Comparison of ENCODE assay signal across 8 cellular contexts in genomic region chr1:207454046-207454964, GRCh38. TPM values are rescaled to one million over a fixed set of nuclear protein-coding genes. Genes with fewer than 3 reads are reported as not detected.
A peak's percentile ranks its signal among the peaks of the same experiment; 100 is the strongest.
DNase-seq lines count a peak whose midpoint lies in the region; ATAC-seq, FAIRE-seq and TF ChIP-seq lines count a peak whose summit lies in the region.

Gene CR2 (plus strand): TSS chr1:207454328. CDS start chr1:207454419, 91 bp downstream.

- H3K4me1 ChIP-seq in stomach smooth muscle (ENCODE audit: control insufficient read depth, insufficient read depth, low read length): peaks cover 9% of the 10 kb centered on the region

- no peaks in the 10 kb centered on the region for H3K9me3 Mint-ChIP-seq in activated CD8-positive, alpha-beta T cell treated with anti-CD3 and anti-CD28 coated beads, Interleukin-2, amount 10 ng/mL, durations not matched to agents 7 days and 5 days (ENCODE audit: insufficient read depth)
- H3K9me3 Mint-ChIP-seq in naive thymus-derived CD8-positive, alpha-beta T cell: no peaks in the 10 kb centered on the region

- H3K4me3 ChIP-seq in stomach smooth muscle (ENCODE audit: low read length in 2 of 2): peak within 1 kb of the TSS; percentile 17 to 63

- CTCF ChIA-PET in activated CD8-positive, alpha-beta T cell treated with anti-CD3 and anti-CD28 coated beads, Interleukin-2, amount 10 ng/mL, durations not matched to agents 7 days and 5 days (lab: Charles Lee): interaction anchor here (0.6 to 3.3 kb wide), 7 partner anchors 9 to 370 kb away, joined by 3 to 23 read pairs (median 4); no protein-coding TSS in a partner anchor

- DNase-seq in LoVo (ENCODE audit: low spot score) (peak; percentile 70), erythroblast (lab: John Stamatoyannopoulos, UW) (peak; percentile 61 to 69), D721Med (ENCODE audit: insufficient read length, low spot score) (no peak)
- peak; percentile 50 for DNase-seq in activated CD8-positive, alpha-beta T cell treated with anti-CD3 and anti-CD28 coated beads, Interleukin-2, amount 10 ng/mL, durations not matched to agents 7 days and 5 days
- DNase-seq in naive thymus-derived CD8-positive, alpha-beta T cell: peak; percentile 42 to 74 (median 52)

- peak; percentile 74 for ATAC-seq in GM21737 (IDR thresholded peaks at IDR 0.05; ENCODE audit: unreplicated experiment)
- ATAC-seq in activated CD8-positive, alpha-beta T cell treated with anti-CD3 and anti-CD28 coated beads, Interleukin-2, amount 10 ng/mL, durations not matched to agents 7 days and 5 days: peak; percentile 77
- ATAC-seq in naive thymus-derived CD8-positive, alpha-beta T cell: peak; percentile 76 to 80

- H3K36me3 ChIP-seq in stomach smooth muscle (ENCODE audit: control insufficient read depth in 2 of 2, insufficient read depth in 2 of 2, low read length in 2 of 2): no peaks in the 10 kb centered on the region

- peaks cover 17% of the 10 kb centered on the region for H3K4me1 Mint-ChIP-seq in activated CD8-positive, alpha-beta T cell treated with anti-CD3 and anti-CD28 coated beads, Interleukin-2, amount 10 ng/mL, durations not matched to agents 7 days and 5 days (ENCODE audit: low read depth)
- H3K4me1 Mint-ChIP-seq in naive thymus-derived CD8-positive, alpha-beta T cell: peaks cover 0 to 14% (median 8%) of the 10 kb centered on the region in 4 donors

- H3K36me3 Mint-ChIP-seq in activated CD8-positive, alpha-beta T cell treated with anti-CD3 and anti-CD28 coated beads, Interleukin-2, amount 10 ng/mL, durations not matched to agents 7 days and 5 days (ENCODE audit: low read depth): no peaks in the 10 kb centered on the region
- no peaks in the 10 kb centered on the region for H3K36me3 Mint-ChIP-seq in naive thymus-derived CD8-positive, alpha-beta T cell

- peak within 1 kb of the TSS; percentile 55 for H3K4me3 Mint-ChIP-seq in activated CD8-positive, alpha-beta T cell treated with anti-CD3 and anti-CD28 coated beads, Interleukin-2, amount 10 ng/mL, durations not matched to agents 7 days and 5 days
- H3K4me3 Mint-ChIP-seq in naive thymus-derived CD8-positive, alpha-beta T cell: peak within 1 kb of the TSS in 9 of 10 donors; percentile 69 to 87 (median 78)

- H3K27me3 ChIP-seq in stomach smooth muscle (ENCODE audit: control insufficient read depth in 1 of 2, insufficient read depth in 2 of 2, low read length in 2 of 2): peaks cover 21 to 39% of the 10 kb centered on the region in 2 donors

- no peak within 1 kb of the TSS for H3K27ac Mint-ChIP-seq in activated CD8-positive, alpha-beta T cell treated with anti-CD3 and anti-CD28 coated beads, Interleukin-2, amount 10 ng/mL, durations not matched to agents 7 days and 5 days
- peak within 1 kb of the TSS in 6 of 10 donors; percentile 60 to 84 (median 66) for H3K27ac Mint-ChIP-seq in naive thymus-derived CD8-positive, alpha-beta T cell

- H3K27ac ChIP-seq in stomach smooth muscle (ENCODE audit: low read length): no peak within 1 kb of the TSS

- no peak for TF ChIP-seq CTCF in D721Med (IDR thresholded peaks at IDR 0.05; ENCODE audit: insufficient read depth, missing control alignments)

- TF ChIP-seq POLR2A in GM10847 (IDR thresholded peaks at IDR 0.05; ENCODE audit: extremely low read depth, insufficient read length) (peak; percentile 87), erythroblast (IDR thresholded peaks at IDR 0.05; ENCODE audit: low read length) (no peak)

- no peak within 1 kb of the TSS for H3K9ac ChIP-seq in stomach smooth muscle (ENCODE audit: low read length in 2 of 2)

- peaks cover 48% of the 10 kb centered on the region for H3K27me3 Mint-ChIP-seq in activated CD8-positive, alpha-beta T cell treated with anti-CD3 and anti-CD28 coated beads, Interleukin-2, amount 10 ng/mL, durations not matched to agents 7 days and 5 days (ENCODE audit: low read depth)
- peaks cover 0 to 23% (median 4%) of the 10 kb centered on the region in 5 donors for H3K27me3 Mint-ChIP-seq in naive thymus-derived CD8-positive, alpha-beta T cell

- H3K9me3 ChIP-seq in stomach smooth muscle (ENCODE audit: control insufficient read depth in 2 of 2, low read length in 2 of 2): no peaks in the 10 kb centered on the region

- POLR2A ChIA-PET in activated CD8-positive, alpha-beta T cell treated with anti-CD3 and anti-CD28 coated beads, Interleukin-2, amount 10 ng/mL, durations not matched to agents 7 days and 5 days (lab: Charles Lee): no interaction called here
- POLR2A ChIA-PET in naive thymus-derived CD8-positive, alpha-beta T cell (lab: Charles Lee): interaction anchor here (1.0 to 3.1 kb wide), 8 partner anchors 13 to 133 kb away, joined by 3 to 18 read pairs (median 8); partner anchors contain the start of genes CD55 and CR1

- no peak for FAIRE-seq in D721Med (lab: Jason Lieb, UNC)

RNA-seq across cellular contexts. Expression of gene CR2, which starts in this region (rescaled TPM):
- not detected for total RNA-seq in activated CD8-positive, alpha-beta T cell treated with anti-CD3 and anti-CD28 coated beads, Interleukin-2, amount 10 ng/mL, durations not matched to agents 7 days and 5 days
- total RNA-seq in naive thymus-derived CD8-positive, alpha-beta T cell: 1 to 10 TPM; 5.9 to 8.6 TPM
- 10 to 100 TPM; 10.9 to 17.1 (median 11.2) TPM for polyA plus RNA-seq in naive thymus-derived CD8-positive, alpha-beta T cell

Comparison
In these comparisons a context has a peak if more than half of its experiments do, and no peak if none do; other contexts are left out.
1. RNA of gene CR2 (total RNA-seq): 5.9 to 8.6 TPM in naive thymus-derived CD8-positive, alpha-beta T cell; not detected in activated CD8-positive, alpha-beta T cell treated with anti-CD3 and anti-CD28 coated beads, Interleukin-2, amount 10 ng/mL, durations not matched to agents 7 days and 5 days; every median in the first group is over 4 times any median in the second.
2. Peak in DNase-seq and ATAC-seq in activated CD8-positive, alpha-beta T cell treated with anti-CD3 and anti-CD28 coated beads, Interleukin-2, amount 10 ng/mL, durations not matched to agents 7 days and 5 days; RNA of the gene not detected or under 1 TPM.
3. Peak in every context shown above with its lines, with median percentiles within 50 percentile points of each other: ATAC-seq.